20 cellular contexts compared by ENCODE assay signal in the genomic region with DNA sequence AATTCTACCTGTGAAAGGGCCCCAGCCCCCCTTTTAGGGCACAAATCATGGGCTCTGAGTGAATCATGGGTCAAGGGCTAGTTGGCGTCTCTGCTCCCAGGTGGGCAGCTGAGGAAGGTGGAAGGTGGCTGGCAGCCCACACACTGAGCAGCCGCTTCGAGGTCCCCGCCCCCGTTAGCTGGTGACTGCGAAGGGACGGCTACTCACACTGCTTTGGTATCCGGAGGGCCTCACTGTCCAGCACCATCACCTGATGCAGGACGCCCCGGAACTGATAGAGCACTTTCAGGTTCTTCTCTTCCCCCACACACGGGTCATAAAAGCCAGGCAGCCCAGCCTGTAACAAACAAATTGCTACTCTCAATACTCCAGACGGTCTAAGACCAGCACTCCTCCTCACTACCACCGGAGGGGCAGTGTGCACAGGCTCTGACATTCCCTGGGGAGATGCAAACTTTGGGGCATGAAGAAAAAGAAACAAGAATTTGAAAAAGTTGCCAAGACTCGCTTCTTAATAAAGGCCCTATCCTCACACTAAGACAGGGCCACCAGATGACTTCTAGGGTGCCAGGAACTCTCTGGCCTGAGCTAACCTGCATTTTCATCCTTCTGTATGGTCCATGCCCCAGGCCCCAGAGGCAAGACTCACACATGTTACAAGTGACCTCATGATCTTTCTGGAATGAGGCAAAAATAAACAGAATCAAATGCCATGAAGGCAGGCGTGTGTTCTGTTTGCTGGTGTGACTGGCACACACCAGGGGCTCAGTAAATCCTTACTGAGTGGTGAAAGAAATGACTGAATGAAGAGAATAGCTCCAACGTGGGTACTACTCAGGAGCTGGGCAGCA. TPM values are rescaled to one million over a fixed set of nuclear protein-coding genes. Genes with fewer than 3 reads are reported as not detected.
DNase-seq lines count a peak whose midpoint lies in the region; ATAC-seq, FAIRE-seq and TF ChIP-seq lines count a peak whose summit lies in the region.
"Had no signal": no experiment of that assay in that cellular context is flagged by ENCODE, and none has a peak within 500 bp of the region (broad histone marks: within the 10 kb centered on the region; RNA-seq: fewer than 3 reads in every experiment).

No MANE protein-coding gene starts in this region.

- DNase-seq in DND-41 (no peak), fibroblast of the aortic adventitia (ENCODE audit: low read depth) (no peak), HTR-8/SVneo (ENCODE audit: insufficient read length, low spot score) (no peak), midbrain (lab: John Stamatoyannopoulos, UW) (no peak)
- no peak for DNase-seq in stimulated activated naive B cell treated with anti-CD40 and anti-IgM and Interleukin-4, amounts not matched to agents 10 μg/mL and 1 μg/mL and 100 μg/mL, for 72 hours
- DNase-seq: activated effector memory CD4-positive, alpha-beta T cell treated with Interleukin-2 at 50 U/mL for 16 hours; caudate nucleus; GDM1; heart left ventricle; NCI-H187; NCI-H345 had no signal

- ATAC-seq in DND-41 (ENCODE audit: insufficient read depth, low read depth), result no peak
- no peak for ATAC-seq in stimulated activated naive B cell treated with anti-CD40 and anti-IgM and Interleukin-4, amounts not matched to agents 10 μg/mL and 1 μg/mL and 100 μg/mL, for 72 hours (replicated peaks)
- ATAC-seq in HG03520 (IDR thresholded peaks at IDR 0.05; ENCODE audit: unreplicated experiment), result no peak
- ATAC-seq: esophagus mucosa, heart left ventricle, right cardiac atrium had no signal

- H3K36me3 ChIP-seq in DND-41 (ENCODE audit: insufficient read depth, low read length) (peaks cover 91% of the 10 kb centered on the region), OCI-LY1 (ENCODE audit: insufficient read depth, low read length) (peaks cover 80% of the 10 kb centered on the region)

- H3K36me3 Mint-ChIP-seq in stimulated activated naive B cell treated with anti-CD40 and anti-IgM and Interleukin-4, amounts not matched to agents 10 μg/mL and 1 μg/mL and 100 μg/mL, for 72 hours, result peaks cover 29 to 50% of the 10 kb centered on the region in 2 donors

- H3K4me1 ChIP-seq in DND-41 (ENCODE audit: insufficient read depth, low read length) (no peaks in the 10 kb centered on the region), OCI-LY1 (ENCODE audit: insufficient read depth, low read length, severe bottlenecking) (peaks cover 18% of the 10 kb centered on the region)

- no peaks in the 10 kb centered on the region for H3K79me2 ChIP-seq in DND-41 (ENCODE audit: insufficient read depth, low read length)
- no peaks in the 10 kb centered on the region for H3K79me2 ChIP-seq in OCI-LY1 (ENCODE audit: insufficient read depth, low read length)

- H3K4me3 Mint-ChIP-seq in stimulated activated naive B cell treated with anti-CD40 and anti-IgM and Interleukin-4, amounts not matched to agents 10 μg/mL and 1 μg/mL and 100 μg/mL, for 72 hours, result no peak overlapping the region

- no peaks in the 10 kb centered on the region for H3K9me2 ChIP-seq in OCI-LY1 (ENCODE audit: low read depth, low read length)

- peak; percentile 14 for TF ChIP-seq CTCF in DND-41 (IDR thresholded peaks at IDR 0.05; ENCODE audit: borderline replicate concordance, extremely low read depth, low read length, poor library complexity, severe bottlenecking)
- no peak for TF ChIP-seq CTCF in OCI-LY1 (IDR thresholded peaks at IDR 0.05; ENCODE audit: low read length)
- peak; percentile 7 for TF ChIP-seq CTCF in fibroblast of the aortic adventitia (IDR thresholded peaks at IDR 0.05; ENCODE audit: insufficient read depth, low read length)

- no peak overlapping the region for H3K27ac ChIP-seq in DND-41 (ENCODE audit: low read length)
- H3K27ac ChIP-seq in OCI-LY1 (ENCODE audit: low read depth, low read length, poor library complexity, severe bottlenecking), result peak overlapping the region; percentile 39
- H3K27ac ChIP-seq: BLaER1 treated with 17β-estradiol and CSF1 and Interleukin-3, amounts not matched to agents 10 nM and 100 nM had no signal

- peak overlapping the region; percentile 59 for H3K27ac Mint-ChIP-seq in stimulated activated naive B cell treated with anti-CD40 and anti-IgM and Interleukin-4, amounts not matched to agents 10 μg/mL and 1 μg/mL and 100 μg/mL, for 72 hours

- no peaks in the 10 kb centered on the region for H3K27me3 ChIP-seq in DND-41 (ENCODE audit: insufficient read depth, low read length, poor library complexity)
- no peaks in the 10 kb centered on the region for H3K27me3 ChIP-seq in OCI-LY1 (ENCODE audit: insufficient read depth, low read length)
- H3K27me3 ChIP-seq: BLaER1 treated with 17β-estradiol and CSF1 and Interleukin-3, amounts not matched to agents 10 nM and 100 nM; heart left ventricle; testis had no signal

- no peaks in the 10 kb centered on the region for H3K9me3 ChIP-seq in DND-41 (ENCODE audit: insufficient read depth, low read length, severe bottlenecking)
- no peaks in the 10 kb centered on the region for H3K9me3 ChIP-seq in OCI-LY1 (ENCODE audit: low read length)
- H3K9me3 ChIP-seq: BLaER1 treated with 17β-estradiol and CSF1 and Interleukin-3, amounts not matched to agents 10 nM and 100 nM; heart left ventricle; testis had no signal

- no peak overlapping the region for H3K4me3 ChIP-seq in DND-41 (ENCODE audit: low read depth in 1 of 2, low read length in 2 of 2)
- no peak overlapping the region for H3K4me3 ChIP-seq in OCI-LY1 (ENCODE audit: low read depth, low read length, poor library complexity, severe bottlenecking)
- no peak overlapping the region for H3K4me3 ChIP-seq in fibroblast of the aortic adventitia (ENCODE audit: low read depth, low read length)
- H3K4me3 ChIP-seq: BLaER1 treated with 17β-estradiol and CSF1 and Interleukin-3, amounts not matched to agents 10 nM and 100 nM; heart left ventricle; testis had no signal

- H3K9ac ChIP-seq in DND-41 (ENCODE audit: low read depth, low read length) (no peak overlapping the region), OCI-LY1 (ENCODE audit: low read length) (no peak overlapping the region)

- H3K4me2 ChIP-seq in DND-41 (ENCODE audit: insufficient read depth, low read length) (no peak overlapping the region), OCI-LY1 (ENCODE audit: low read length) (no peak overlapping the region)
- H3K4me2 ChIP-seq: BLaER1 treated with 17β-estradiol and CSF1 and Interleukin-3, amounts not matched to agents 10 nM and 100 nM had no signal

- H4K20me1 ChIP-seq in DND-41 (ENCODE audit: insufficient read depth, low read length), result peaks cover 12% of the 10 kb centered on the region
- no peaks in the 10 kb centered on the region for H4K20me1 ChIP-seq in OCI-LY1 (ENCODE audit: insufficient read depth, low read length)

- peaks cover 4% of the 10 kb centered on the region; the same call in 1 of the 2 replicates for H3F3A ChIP-seq in OCI-LY1 (ENCODE audit: insufficient read depth, low read length)

- H3K9me3 Mint-ChIP-seq in stimulated activated naive B cell treated with anti-CD40 and anti-IgM and Interleukin-4, amounts not matched to agents 10 μg/mL and 1 μg/mL and 100 μg/mL, for 72 hours, result no peaks in the 10 kb centered on the region

- H3K4me1 Mint-ChIP-seq in stimulated activated naive B cell treated with anti-CD40 and anti-IgM and Interleukin-4, amounts not matched to agents 10 μg/mL and 1 μg/mL and 100 μg/mL, for 72 hours, result peaks cover 0 to 2% of the 10 kb centered on the region in 2 donors

- H2AFZ ChIP-seq in DND-41 (ENCODE audit: low read depth, low read length) (no peak overlapping the region), OCI-LY1 (ENCODE audit: low read length) (no peak overlapping the region)

- no peaks in the 10 kb centered on the region for H3K27me3 Mint-ChIP-seq in stimulated activated naive B cell treated with anti-CD40 and anti-IgM and Interleukin-4, amounts not matched to agents 10 μg/mL and 1 μg/mL and 100 μg/mL, for 72 hours

- no peak for FAIRE-seq in HTR-8/SVneo (lab: Jason Lieb, UNC)
- FAIRE-seq: D721Med, GM19239, HepG2 had no signal

RNA-seq across cellular contexts. Expression of a gene that starts 11.5 kb away (rescaled TPM):
- total RNA-seq in fibroblast of the aortic adventitia (ENCODE audit: low replicate concordance), result 9.2 and 11.3 TPM in 2 replicates

RNA-seq across cellular contexts. Expression of a gene that starts 22.6 kb away (rescaled TPM):
- total RNA-seq in fibroblast of the aortic adventitia (ENCODE audit: low replicate concordance), result 14.7 and 24.3 TPM in 2 replicates

RNA-seq across cellular contexts. Expression of a gene that starts 33.5 kb away (rescaled TPM):
- total RNA-seq in fibroblast of the aortic adventitia (ENCODE audit: low replicate concordance), result 40.8 and 78.4 TPM in 2 replicates

RNA-seq across cellular contexts. Expression of a gene that starts 56.3 kb away (rescaled TPM):
- total RNA-seq in fibroblast of the aortic adventitia (ENCODE audit: low replicate concordance), result 7.7 and 26.4 TPM in 2 replicates
